8 cellular contexts compared by ENCODE assay signal in genomic region chr16:28494141-28494851, GRCh38. TPM values are rescaled to one million over a fixed set of nuclear protein-coding genes. Genes with fewer than 3 reads are reported as not detected.
DNase-seq lines count a peak whose midpoint lies in the region; ATAC-seq lines count a peak whose summit lies in the region.

A gene with protein sequence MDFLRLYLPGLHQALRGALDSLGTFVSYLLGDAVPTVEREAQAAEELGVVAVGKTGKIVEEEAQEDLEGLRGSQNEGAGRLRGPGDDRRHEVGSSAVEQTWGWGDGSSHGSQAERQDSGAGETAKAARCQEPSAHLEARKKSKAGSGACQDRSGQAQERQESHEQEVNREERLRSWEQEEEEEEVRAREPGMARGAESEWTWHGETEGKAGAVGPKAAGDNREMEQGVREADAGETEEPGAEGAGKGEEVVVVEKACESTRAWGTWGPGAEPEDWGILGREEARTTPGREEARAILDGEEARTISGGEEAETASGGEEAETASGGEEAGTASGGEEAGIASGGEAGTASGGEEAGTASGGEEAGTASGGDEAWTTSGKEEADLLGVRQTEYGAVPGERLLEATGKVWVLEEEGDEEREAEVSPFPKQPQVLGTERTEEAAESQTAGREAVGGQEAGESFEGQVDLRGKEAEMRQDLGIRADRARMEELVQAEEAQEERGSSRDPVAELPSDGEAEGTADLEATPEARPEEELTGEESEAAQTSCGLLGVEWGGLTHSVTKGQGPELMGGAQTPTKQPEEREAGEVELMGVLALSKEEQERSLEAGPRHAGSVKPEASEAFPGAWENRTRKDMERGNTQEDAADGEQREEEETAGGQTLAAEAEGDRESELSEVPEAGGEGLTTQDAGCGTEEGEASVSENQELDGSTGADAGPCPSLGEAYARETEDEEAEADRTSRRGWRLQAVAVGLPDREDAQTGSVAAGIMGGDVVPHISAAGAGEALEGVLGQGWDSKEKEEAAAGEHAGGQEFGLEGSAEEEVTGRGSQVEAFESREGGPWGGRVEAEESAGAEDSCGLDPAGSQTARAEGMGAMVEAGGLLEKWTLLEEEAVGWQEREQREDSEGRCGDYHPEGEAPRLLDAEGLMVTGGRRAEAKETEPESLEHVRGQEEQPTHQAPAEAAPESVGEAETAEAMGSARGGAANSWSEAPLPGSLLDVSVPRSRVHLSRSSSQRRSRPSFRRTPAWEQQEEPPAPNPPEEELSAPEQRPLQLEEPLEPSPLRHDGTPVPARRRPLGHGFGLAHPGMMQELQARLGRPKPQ (plus strand): TSS chr16:28494643. CDS start chr16:28494682, 39 bp downstream.

- intact Hi-C loops in left ventricle myocardium superior (cut with micrococcal nuclease), result loop anchor here (10.0 kb wide), 1 partner anchor 61 kb away; the partner anchor contains the start of gene SGF29

- DNase-seq in MV-4-11 (lab: John Stamatoyannopoulos, UW), result peak; percentile 98
- peak; percentile 83 for DNase-seq in activated CD8-positive, alpha-beta memory T cell treated with anti-CD3 and anti-CD28 coated beads, Interleukin-2, amount 50 U/mL, for 4 hours
- peak; percentile 46 for DNase-seq in left ventricle myocardium superior
- peak; percentile 68 for DNase-seq in stimulated activated CD8-positive, alpha-beta memory T cell treated with anti-CD3 and anti-CD28 coated beads, Interleukin-12 subunit alpha, Interleukin-12 subunit beta, amount 100 ng/mL, for 24 hours (ENCODE audit: extremely low read depth)
- DNase-seq in NCI-H1436 treated with DMSO at 0.1 percent for 48 hours (lab: John Stamatoyannopoulos, UW), result no peak
- DNase-seq in NCI-H526 (lab: John Stamatoyannopoulos, UW), result no peak
- no peak for DNase-seq in D341Med (ENCODE audit: low spot score)

- ATAC-seq in GM19468 (IDR thresholded peaks at IDR 0.05; ENCODE audit: extremely low read depth, unreplicated experiment), result peak; percentile 37
- ATAC-seq in left ventricle myocardium superior, result peak; percentile 4

RNA-seq across cellular contexts. Expression of the gene that starts here (rescaled TPM):
- 0.47 TPM for total RNA-seq in left ventricle myocardium superior

Comparison
In these comparisons a context has a peak if more than half of its experiments do, and no peak if none do; other contexts are left out.
1. Peak in DNase-seq and ATAC-seq in left ventricle myocardium superior; RNA of the gene not detected or under 1 TPM.
2. DNase-seq: peak in MV-4-11 (single experiment), activated CD8-positive, alpha-beta memory T cell treated with anti-CD3 and anti-CD28 coated beads, Interleukin-2, amount 50 U/mL, for 4 hours (single experiment) and stimulated activated CD8-positive, alpha-beta memory T cell treated with anti-CD3 and anti-CD28 coated beads, Interleukin-12 subunit alpha, Interleukin-12 subunit beta, amount 100 ng/mL, for 24 hours (single experiment); none in NCI-H1436 treated with DMSO at 0.1 percent for 48 hours (single experiment), NCI-H526 (0 of 2) and D341Med (single experiment).